ENCODE assay signal across 1 cellular context in the genomic region with DNA sequence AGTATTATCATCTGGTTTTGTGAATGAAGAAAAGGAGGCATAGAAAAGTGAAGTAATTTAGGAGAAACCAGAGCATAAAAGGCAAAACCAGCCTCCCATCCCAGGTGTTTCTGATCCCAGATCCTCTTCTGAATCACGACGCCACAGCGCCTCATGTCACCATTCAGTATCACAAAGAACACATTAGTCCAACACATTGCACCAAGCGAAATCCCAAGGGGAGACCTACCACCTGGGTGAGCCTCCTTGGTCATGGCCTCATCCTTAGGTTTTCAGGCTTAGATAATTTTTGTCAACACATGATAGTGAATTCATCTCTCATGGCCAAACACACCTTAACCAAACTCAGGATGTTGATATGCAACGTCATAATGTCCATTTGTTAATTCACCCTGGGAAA.
TF ChIP-seq lines count a peak whose summit lies in the region.

No MANE protein-coding gene starts in this region.

TF ChIP-seq in WTC11, 78 proteins besides CTCF, POLR2A, EP300 and RAD21 (continued from another document):
- TF ChIP-seq, protein P1, sequence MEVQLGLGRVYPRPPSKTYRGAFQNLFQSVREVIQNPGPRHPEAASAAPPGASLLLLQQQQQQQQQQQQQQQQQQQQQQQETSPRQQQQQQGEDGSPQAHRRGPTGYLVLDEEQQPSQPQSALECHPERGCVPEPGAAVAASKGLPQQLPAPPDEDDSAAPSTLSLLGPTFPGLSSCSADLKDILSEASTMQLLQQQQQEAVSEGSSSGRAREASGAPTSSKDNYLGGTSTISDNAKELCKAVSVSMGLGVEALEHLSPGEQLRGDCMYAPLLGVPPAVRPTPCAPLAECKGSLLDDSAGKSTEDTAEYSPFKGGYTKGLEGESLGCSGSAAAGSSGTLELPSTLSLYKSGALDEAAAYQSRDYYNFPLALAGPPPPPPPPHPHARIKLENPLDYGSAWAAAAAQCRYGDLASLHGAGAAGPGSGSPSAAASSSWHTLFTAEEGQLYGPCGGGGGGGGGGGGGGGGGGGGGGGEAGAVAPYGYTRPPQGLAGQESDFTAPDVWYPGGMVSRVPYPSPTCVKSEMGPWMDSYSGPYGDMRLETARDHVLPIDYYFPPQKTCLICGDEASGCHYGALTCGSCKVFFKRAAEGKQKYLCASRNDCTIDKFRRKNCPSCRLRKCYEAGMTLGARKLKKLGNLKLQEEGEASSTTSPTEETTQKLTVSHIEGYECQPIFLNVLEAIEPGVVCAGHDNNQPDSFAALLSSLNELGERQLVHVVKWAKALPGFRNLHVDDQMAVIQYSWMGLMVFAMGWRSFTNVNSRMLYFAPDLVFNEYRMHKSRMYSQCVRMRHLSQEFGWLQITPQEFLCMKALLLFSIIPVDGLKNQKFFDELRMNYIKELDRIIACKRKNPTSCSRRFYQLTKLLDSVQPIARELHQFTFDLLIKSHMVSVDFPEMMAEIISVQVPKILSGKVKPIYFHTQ (CRISPR knock-in tag; IDR thresholded peaks at IDR 0.05): no peak
- TF ChIP-seq JAZF1 (CRISPR knock-in tag; IDR thresholded peaks at IDR 0.05): no peak
- TF ChIP-seq OVOL2 (CRISPR knock-in tag; IDR thresholded peaks at IDR 0.05; ENCODE audit: borderline replicate concordance): no peak
- no peak for TF ChIP-seq HMGA2 (CRISPR knock-in tag; IDR thresholded peaks at IDR 0.05)
